In genomic region chr9:15136646-15137045, GRCh38 we compare ENCODE assay signal across 14 cellular contexts.
DNase-seq lines count a peak whose midpoint lies in the region; ATAC-seq, FAIRE-seq and TF ChIP-seq lines count a peak whose summit lies in the region.
"Had no signal": no experiment of that assay in that cellular context is flagged by ENCODE, and none has a peak within 500 bp of the region (broad histone marks: within the 10 kb centered on the region; RNA-seq: fewer than 3 reads in every experiment).

No MANE protein-coding gene starts in this region.

- 38% methylated on average over 5 of the region's 5 CpGs for WGBS in HepG2 (ENCODE audit: low lambda C conversion rate)
- WGBS in right lobe of liver (ENCODE audit: insufficient coverage, low coverage, low lambda C conversion rate, missing lambda C conversion rate) = 69% methylated on average over 3 of the region's 5 CpGs
- WGBS in trophoblast cell (ENCODE audit: extremely low coverage, insufficient coverage, insufficient read length) = no CpG with 5 or more reads among the region's 5 CpGs

- H3K9me3 ChIP-seq in HepG2 (ENCODE audit: low read length) (no peaks in the 10 kb centered on the region), right lobe of liver (no peaks in the 10 kb centered on the region), trophoblast cell (ENCODE audit: insufficient read depth, low read depth, low read length) (peaks cover 4% of the 10 kb centered on the region)
- H3K9me3 ChIP-seq: esophagus squamous epithelium had no signal

- peak overlapping the region; percentile 99 for H2BK12ac ChIP-seq in trophoblast cell (ENCODE audit: low read length)

- no peak overlapping the region for H3K4ac ChIP-seq in trophoblast cell (ENCODE audit: low read depth, low read length)

- peaks cover 0 to 4% of the 10 kb centered on the region in 2 experiments; a peak in 2 of 5 replicates for H3K27me3 ChIP-seq in HepG2 (ENCODE audit: control insufficient read depth in 1 of 2, insufficient read depth in 2 of 2, low read length in 2 of 2)
- no peaks in the 10 kb centered on the region for H3K27me3 ChIP-seq in right lobe of liver
- H3K27me3 ChIP-seq in trophoblast cell (ENCODE audit: insufficient read depth, low read length) = no peaks in the 10 kb centered on the region
- H3K27me3 ChIP-seq: esophagus squamous epithelium had no signal

- TF ChIP-seq RAD21 in HepG2 (CRISPR knock-in tag; IDR thresholded peaks at IDR 0.05) = no peak

- H3K14ac ChIP-seq in trophoblast cell (ENCODE audit: low read length) = peak overlapping the region; percentile 26

- H3K36me3 ChIP-seq in HepG2 (replicated peaks in 1 of 2; ENCODE audit: control insufficient read depth in 1 of 2, insufficient read depth in 2 of 2, low read length in 2 of 2) = no peaks in the 10 kb centered on the region
- H3K36me3 ChIP-seq in right lobe of liver = no peaks in the 10 kb centered on the region
- no peaks in the 10 kb centered on the region for H3K36me3 ChIP-seq in trophoblast cell (ENCODE audit: control insufficient read depth in 1 of 2, insufficient read depth in 2 of 2, low read length in 2 of 2)
- H3K36me3 ChIP-seq: esophagus squamous epithelium had no signal

- intact Hi-C loops in HepG2 (cut with micrococcal nuclease; ENCODE audit: unreplicated experiment) = loop anchor here (5.0 kb wide), 2 partner anchors 174 to 269 kb away; no protein-coding TSS in a partner anchor
- intact Hi-C loops in right lobe of liver (cut with DNase I) = no loop called here
- intact Hi-C loops in left cardiac atrium (cut with DNase I) = loop anchor here (5.0 kb wide), 2 partner anchors 34 to 51 kb away; no protein-coding TSS in a partner anchor

- no peaks in the 10 kb centered on the region for H4K20me1 ChIP-seq in HepG2 (ENCODE audit: insufficient read depth, low read length)

- H3K9ac ChIP-seq in HepG2 (ENCODE audit: insufficient read depth, low read depth, low read length) (no peak overlapping the region), trophoblast cell (ENCODE audit: low read length) (no peak overlapping the region)

- TF ChIP-seq CTCF in HepG2 (CRISPR knock-in tag; IDR thresholded peaks at IDR 0.05) (no peak), right lobe of liver (IDR thresholded peaks at IDR 0.05) (no peak), choroid plexus epithelial cell (conservative IDR thresholded peaks at IDR 0.05; ENCODE audit: low read depth, low read length) (no peak)

- no TSS peak for BruUV-seq in HepG2 (replicated peaks; lab: Mats Ljungman, UMichigan)

- H4K8ac ChIP-seq in trophoblast cell (ENCODE audit: low read depth, low read length) = no peak overlapping the region

- H2AFZ ChIP-seq in HepG2 (ENCODE audit: low read length) (no peak overlapping the region), trophoblast cell (ENCODE audit: insufficient read depth, low read length, poor library complexity) (peak overlapping the region; percentile 89)

- in situ Hi-C loops in HepG2 (cut with HindIII; ENCODE audit: extremely low pct_ligation_motif_present, low pct_unique_long_range_greater_than_20kb) = no loop called here

- ATAC-seq in HepG2 = no peak
- no peak for ATAC-seq in right lobe of liver
- no peak for ATAC-seq in left cardiac atrium
- ATAC-seq in HG03175 (IDR thresholded peaks at IDR 0.05; ENCODE audit: unreplicated experiment) = no peak
- ATAC-seq: SK-N-SH treated with all-trans-retinoic acid at 6 μM for 48 hours had no signal

- no peak for FAIRE-seq in HepG2 (lab: Jason Lieb, UNC)

- POLR2A ChIA-PET in HepG2 (lab: Yijun Ruan, JAX) = no interaction called here

- H2AK5ac ChIP-seq in trophoblast cell (ENCODE audit: low read length) = no peak overlapping the region

- no peak overlapping the region for H4K12ac ChIP-seq in trophoblast cell (ENCODE audit: low read depth, low read length)

- H3K79me2 ChIP-seq in HepG2 (ENCODE audit: insufficient read depth, low read length) (no peaks in the 10 kb centered on the region), trophoblast cell (ENCODE audit: control insufficient read depth, insufficient read depth, low read length, poor library complexity) (peaks cover 2% of the 10 kb centered on the region)

- CTCF ChIA-PET in HepG2 (lab: Yijun Ruan, JAX; ENCODE audit: low intra/inter-chr PET ratio, low total read pairs) = no interaction called here

- H2BK5ac ChIP-seq in trophoblast cell (ENCODE audit: low read depth, low read length, poor library complexity) = peak overlapping the region; percentile 94

- DNase-seq in HepG2 (ENCODE audit: low spot score) (no peak), right lobe of liver (no peak), NAMALWA (ENCODE audit: low spot score) (peak; percentile 27), choroid plexus epithelial cell (ENCODE audit: low read depth) (peak; percentile 66), trophoblast cell (no peak), left cardiac atrium (no peak)
- no peak for DNase-seq in effector CD8-positive, alpha-beta T cell (lab: John Stamatoyannopoulos, UW)
- DNase-seq: COR-L47, esophagus squamous epithelium, NCI-H2081 had no signal

- peak overlapping the region; percentile 100 for H2BK120ac ChIP-seq in trophoblast cell (ENCODE audit: insufficient read depth, low read length, poor library complexity)

- H3K4me3 ChIP-seq in HepG2 (replicated peaks in 1 of 3; ENCODE audit: insufficient read depth in 1 of 3, low read depth in 2 of 3, low read length in 3 of 3) = no peak overlapping the region
- no peak overlapping the region for H3K4me3 ChIP-seq in right lobe of liver
- no peak overlapping the region for H3K4me3 ChIP-seq in choroid plexus epithelial cell (ENCODE audit: low read depth, low read length)
- H3K4me3 ChIP-seq in trophoblast cell (ENCODE audit: low read depth, low read length) = no peak overlapping the region
- H3K4me3 ChIP-seq: coronary artery, esophagus squamous epithelium, smooth muscle cell had no signal

- TF ChIP-seq POLR2A in HepG2 (IDR thresholded peaks at IDR 0.05; ENCODE audit: insufficient read depth in 1 of 2, low read depth in 2 of 2, low read length in 2 of 2) (no peak), right lobe of liver (IDR thresholded peaks at IDR 0.05) (no peak)

- TF ChIP-seq EP300 in HepG2 (IDR thresholded peaks at IDR 0.05; ENCODE audit: low read depth in 2 of 2, low read length in 2 of 2) (no peak), HepG2 (CRISPR knock-in tag; IDR thresholded peaks at IDR 0.05; ENCODE audit: borderline replicate concordance) (no peak)

- H4K91ac ChIP-seq in trophoblast cell (ENCODE audit: low read depth, low read length) = peak overlapping the region; percentile 97

- H3K27ac ChIP-seq in HepG2 (ENCODE audit: extremely low read length, insufficient read depth, low read length) (no peak overlapping the region), right lobe of liver (no peak overlapping the region), trophoblast cell (ENCODE audit: low read depth, low read length) (peak overlapping the region; percentile 78)
- H3K27ac ChIP-seq: coronary artery, esophagus squamous epithelium had no signal

- peaks cover 18% of the 10 kb centered on the region for H3K79me1 ChIP-seq in trophoblast cell (ENCODE audit: low read length)

- no peak overlapping the region for H3K23ac ChIP-seq in trophoblast cell (ENCODE audit: low read length)

- no peak overlapping the region; the same call in 1 of the 2 replicates for H3K4me2 ChIP-seq in HepG2 (ENCODE audit: low read depth, low read length)
- H3K4me2 ChIP-seq in trophoblast cell (ENCODE audit: low read length) = no peak overlapping the region
- H3K4me2 ChIP-seq: smooth muscle cell had no signal

- peaks cover 25% of the 10 kb centered on the region; the same call in 1 of the 2 replicates for H3K4me1 ChIP-seq in HepG2 (ENCODE audit: insufficient read depth, low read length)
- H3K4me1 ChIP-seq in right lobe of liver = peaks cover 0 to 5% (median 0%) of the 10 kb centered on the region in 4 donors
- peaks cover 7 to 11% of the 10 kb centered on the region in 2 experiments for H3K4me1 ChIP-seq in trophoblast cell (ENCODE audit: control insufficient read depth in 1 of 2, insufficient read depth in 2 of 2, low read length in 2 of 2)

- H3K18ac ChIP-seq in trophoblast cell (ENCODE audit: low read length) = peak overlapping the region; percentile 95

TF ChIP-seq in HepG2, 621 proteins besides CTCF, POLR2A, EP300 and RAD21:
- TF ChIP-seq ZNF790 (CRISPR knock-in tag; IDR thresholded peaks at IDR 0.05; ENCODE audit: borderline replicate concordance) (no peak), NFYC (CRISPR knock-in tag; IDR thresholded peaks at IDR 0.05) (0 out of 2 replicates have a peak, but pooled peaks have one; percentile 12)

Comparison
In these comparisons a context has a peak if more than half of its experiments do, and no peak if none do; other contexts are left out.
1. intact Hi-C loops: an anchor here in HepG2 (5.0 kb wide) and left cardiac atrium (5.0 kb wide); none called in right lobe of liver.
2. DNase-seq: peak in NAMALWA (single experiment) and choroid plexus epithelial cell (single experiment); none in HepG2 (single experiment), right lobe of liver (0 of 3), trophoblast cell (0 of 2), effector CD8-positive, alpha-beta T cell (single experiment) and left cardiac atrium (single experiment).